ENCODE assay signal across 8 cellular contexts in the genomic region with DNA sequence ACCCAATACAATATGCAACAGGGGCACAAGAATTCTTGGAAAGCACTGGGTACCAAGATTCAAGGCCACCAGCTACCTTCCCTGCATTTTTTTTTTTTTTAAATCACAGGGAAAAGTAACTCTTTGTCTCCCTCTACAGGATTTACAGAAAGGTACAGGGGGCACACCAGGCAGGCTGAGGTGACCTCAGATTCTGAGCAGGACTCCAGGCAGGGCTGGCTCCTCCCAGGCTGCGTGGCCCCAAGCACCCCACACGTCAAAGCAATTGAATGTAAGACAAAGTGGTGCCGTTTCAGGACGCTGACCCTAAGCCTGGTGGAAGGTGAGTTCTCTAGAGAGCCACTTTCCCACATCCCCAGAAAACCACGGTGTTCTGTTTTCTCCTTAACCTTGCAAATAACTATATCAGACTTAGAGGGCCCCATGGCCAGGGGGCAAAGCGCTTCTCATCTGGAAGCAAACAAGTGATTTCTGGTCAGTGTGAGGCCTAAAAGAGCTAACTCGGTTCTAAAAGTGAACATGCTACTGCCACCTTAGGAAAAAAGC.
DNase-seq lines count a peak whose midpoint lies in the region; ATAC-seq and TF ChIP-seq lines count a peak whose summit lies in the region.

No MANE protein-coding gene starts in this region.

- TF ChIP-seq CTCF in AG09309 (IDR thresholded peaks at IDR 0.05; ENCODE audit: control insufficient read depth, insufficient read depth, low read depth, low read length, missing control alignments) (peak; percentile 76), GM10248 (IDR thresholded peaks at IDR 0.05; ENCODE audit: control extremely low read depth, extremely low read depth, low read depth, missing control alignments) (peak; percentile 74), upper lobe of left lung (IDR thresholded peaks at IDR 0.05) (peak; percentile 46 to 69 (median 62))

- H3K4me1 ChIP-seq in upper lobe of left lung: no peaks in the 10 kb centered on the region

- POLR2A ChIA-PET in GM10248 (lab: Yijun Ruan, JAX): no interaction called here

- no peak for TF ChIP-seq EP300 in upper lobe of left lung (IDR thresholded peaks at IDR 0.05)

- H3K4me3 ChIP-seq in AG09309 (ENCODE audit: control insufficient read depth, low read depth, low read length): no peak overlapping the region
- no peak overlapping the region for H3K4me3 ChIP-seq in upper lobe of left lung

- CTCF ChIA-PET in GM10248 (lab: Yijun Ruan, JAX): interaction anchor here (0.6 to 4.9 kb wide), 14 partner anchors 9 to 816 kb away, joined by 3 to 27 read pairs (median 4); no protein-coding TSS in a partner anchor

- H3K27ac ChIP-seq in upper lobe of left lung: no peak overlapping the region

- no peaks in the 10 kb centered on the region for H3K36me3 ChIP-seq in upper lobe of left lung

- WGBS in upper lobe of left lung, 2 donors: 36 to 39% methylated on average over 7 of the region's 7 CpGs

- no peaks in the 10 kb centered on the region for H3K9me3 ChIP-seq in upper lobe of left lung

- no peak for TF ChIP-seq POLR2A in upper lobe of left lung (IDR thresholded peaks at IDR 0.05)

- ATAC-seq in SK-N-SH treated with all-trans-retinoic acid at 6 μM for 48 hours (peak; percentile 93), upper lobe of left lung (ENCODE audit: low FRiP score in 2 of 2) (peak; percentile 68 to 74), GM18907 (IDR thresholded peaks at IDR 0.05; ENCODE audit: unreplicated experiment) (no peak)

- no peak for DNase-seq in AG09309 (ENCODE audit: low read depth)
- DNase-seq in GM10248 (ENCODE audit: extremely low spot score): peak; percentile 78
- DNase-seq in HuH-7 (ENCODE audit: low spot score): peak; percentile 74
- peak; percentile 59 for DNase-seq in ecto neural progenitor cell (ENCODE audit: low spot score)
- DNase-seq in mesenteric fat pad (ENCODE audit: low spot score): peak; percentile 64
- DNase-seq in upper lobe of left lung: no peak

- H3K27me3 ChIP-seq in upper lobe of left lung: no peaks in the 10 kb centered on the region

TF ChIP-seq in SK-N-SH treated with all-trans-retinoic acid at 6 μM for 48 hours, 23 proteins besides CTCF, POLR2A, EP300 and RAD21:
- TF ChIP-seq OSR1 (CRISPR knock-in tag; IDR thresholded peaks at IDR 0.05): no peak
- TF ChIP-seq BACH2 (CRISPR knock-in tag; IDR thresholded peaks at IDR 0.05; ENCODE audit: borderline replicate concordance): no peak
- TF ChIP-seq ISL1 (CRISPR knock-in tag; IDR thresholded peaks at IDR 0.05): no peak
- TF ChIP-seq ZNF8 (CRISPR knock-in tag; IDR thresholded peaks at IDR 0.05): no peak
- TF ChIP-seq PATZ1 (CRISPR knock-in tag; IDR thresholded peaks at IDR 0.05; ENCODE audit: borderline replicate concordance): no peak
- no peak for TF ChIP-seq ZFP30 (CRISPR knock-in tag; IDR thresholded peaks at IDR 0.05)
- no peak for TF ChIP-seq ZNF70 (CRISPR knock-in tag; IDR thresholded peaks at IDR 0.05)
- no peak for TF ChIP-seq ARNTL (CRISPR knock-in tag; IDR thresholded peaks at IDR 0.05; ENCODE audit: borderline replicate concordance, low read depth)
- no peak for TF ChIP-seq RARB (CRISPR knock-in tag; IDR thresholded peaks at IDR 0.05)
- TF ChIP-seq ZC3H10 (CRISPR knock-in tag; IDR thresholded peaks at IDR 0.05): no peak
- TF ChIP-seq, protein P1, sequence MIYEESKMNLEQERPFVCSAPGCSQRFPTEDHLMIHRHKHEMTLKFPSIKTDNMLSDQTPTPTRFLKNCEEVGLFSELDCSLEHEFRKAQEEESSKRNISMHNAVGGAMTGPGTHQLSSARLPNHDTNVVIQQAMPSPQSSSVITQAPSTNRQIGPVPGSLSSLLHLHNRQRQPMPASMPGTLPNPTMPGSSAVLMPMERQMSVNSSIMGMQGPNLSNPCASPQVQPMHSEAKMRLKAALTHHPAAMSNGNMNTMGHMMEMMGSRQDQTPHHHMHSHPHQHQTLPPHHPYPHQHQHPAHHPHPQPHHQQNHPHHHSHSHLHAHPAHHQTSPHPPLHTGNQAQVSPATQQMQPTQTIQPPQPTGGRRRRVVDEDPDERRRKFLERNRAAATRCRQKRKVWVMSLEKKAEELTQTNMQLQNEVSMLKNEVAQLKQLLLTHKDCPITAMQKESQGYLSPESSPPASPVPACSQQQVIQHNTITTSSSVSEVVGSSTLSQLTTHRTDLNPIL (CRISPR knock-in tag; IDR thresholded peaks at IDR 0.05; ENCODE audit: low read depth): no peak
- no peak for TF ChIP-seq ESRRG (CRISPR knock-in tag; IDR thresholded peaks at IDR 0.05)
- no peak for TF ChIP-seq ZNF565 (CRISPR knock-in tag; conservative IDR thresholded peaks at IDR 0.05; ENCODE audit: low read depth)
- TF ChIP-seq PPARA (CRISPR knock-in tag; IDR thresholded peaks at IDR 0.05; ENCODE audit: borderline replicate concordance): no peak
- TF ChIP-seq GLIS3 (CRISPR knock-in tag; IDR thresholded peaks at IDR 0.05): no peak
- no peak for TF ChIP-seq TSHZ2 (CRISPR knock-in tag; IDR thresholded peaks at IDR 0.05)

Comparison
In these comparisons a context has a peak if more than half of its experiments do, and no peak if none do; other contexts are left out.
1. DNase-seq: peak in GM10248 (single experiment), HuH-7 (single experiment), ecto neural progenitor cell (single experiment) and mesenteric fat pad (single experiment); none in AG09309 (single experiment) and upper lobe of left lung (0 of 2).
2. Peak in every context shown above with its lines, with median percentiles within 50 percentile points of each other: CTCF ChIP-seq.